Comparison of ENCODE assay signal across 31 cellular contexts in the genomic region with DNA sequence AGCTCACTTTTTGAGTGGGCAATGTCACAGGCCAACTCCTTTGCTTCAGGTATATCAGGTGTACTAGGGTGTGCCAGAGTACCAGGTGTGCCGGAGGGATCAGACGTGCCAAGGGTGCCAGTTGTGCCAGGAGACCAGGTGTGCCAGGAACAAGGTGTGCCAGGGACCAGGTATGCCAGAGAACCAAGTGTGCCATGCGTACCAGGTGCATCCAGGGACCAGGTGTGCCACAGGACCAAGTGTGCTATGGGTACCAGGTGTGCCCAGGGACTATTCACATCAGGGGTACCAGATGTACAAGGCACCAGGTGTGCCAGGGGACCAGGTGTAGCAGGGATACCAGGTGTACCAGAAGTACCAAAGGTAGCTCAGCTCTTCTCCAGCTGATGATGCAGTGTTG.
"Had no signal": no experiment of that assay in that cellular context is flagged by ENCODE, and none has a peak within 500 bp of the region (broad histone marks: within the 10 kb centered on the region; RNA-seq: fewer than 3 reads in every experiment).

No MANE protein-coding gene starts in this region.

- H3K4me1 Mint-ChIP-seq: activated B cell treated with CpG ODN at 0.5 μM for 24 hours; activated CD8-positive, alpha-beta memory T cell treated with anti-CD3 and anti-CD28 coated beads, Interleukin-2, amount 10 ng/mL, durations not matched to agents 7 days and 5 days; activated naive CD4-positive, alpha-beta T cell treated with anti-CD3 and anti-CD28 coated beads, Interleukin-2, amount 50 U/mL, for 24 hours; central memory CD8-positive, alpha-beta T cell; T-helper 17 cell had no signal

- H3K4me3 Mint-ChIP-seq: activated B cell treated with CpG ODN at 0.5 μM for 24 hours; activated CD4-positive, alpha-beta memory T cell treated with anti-CD3 and anti-CD28 coated beads for 36 hours; activated CD8-positive, alpha-beta memory T cell treated with anti-CD3 and anti-CD28 coated beads, Interleukin-2, amount 10 ng/mL, durations not matched to agents 7 days and 5 days; activated CD8-positive, alpha-beta T cell treated with anti-CD3 and anti-CD28 coated beads, Interleukin-2, amount 10 ng/mL, durations not matched to agents 7 days and 5 days; activated naive CD4-positive, alpha-beta T cell treated with anti-CD3 and anti-CD28 coated beads for 36 hours; activated naive CD4-positive, alpha-beta T cell treated with anti-CD3 and anti-CD28 coated beads, Interleukin-2, amount 50 U/mL, for 24 hours; activated naive CD8-positive, alpha-beta T cell treated with anti-CD3 and anti-CD28 coated beads for 36 hours; activated T-helper 1 cell treated with anti-CD3 and anti-CD28 coated beads, Interleukin-12 subunit alpha, Interleukin-12 subunit beta, Interleukin-2, Interleukin-4 antibody, amounts not matched to agents 30 ng/mL and 10 ng/mL and 1 ng/mL, durations not matched to agents 14 hours and 24 hours and 36 hours; central memory CD8-positive, alpha-beta T cell; dendritic cell treated with granulocyte-macrophage colony-stimulating factor and Interleukin-4, amounts not matched to agents 40 ng/mL and 50 ng/mL, for 4 days; endodermal cell; T-helper 17 cell; T-helper 2 cell treated with Interferon-gamma antibody and Interleukin-4, amounts not matched to agents 5 μg/mL and 100 μg/mL, for 36 hours had no signal

- H3K36me3 ChIP-seq: ascending aorta, brain microvascular endothelial cell, WERI-Rb-1 had no signal

- H3K4me3 ChIP-seq: ascending aorta, coronary artery, dorsolateral prefrontal cortex had no signal

- H3K36me3 Mint-ChIP-seq: activated CD4-positive, alpha-beta memory T cell treated with anti-CD3 and anti-CD28 coated beads for 36 hours; activated CD8-positive, alpha-beta memory T cell treated with anti-CD3 and anti-CD28 coated beads, Interleukin-2, amount 10 ng/mL, durations not matched to agents 7 days and 5 days; activated naive CD4-positive, alpha-beta T cell treated with anti-CD3 and anti-CD28 coated beads, Interleukin-2, amount 50 U/mL, for 24 hours; activated naive CD8-positive, alpha-beta T cell treated with anti-CD3 and anti-CD28 coated beads for 36 hours had no signal

- FAIRE-seq: bronchial epithelial cell had no signal

- DNase-seq: activated B cell treated with CpG ODN at 0.5 μM for 24 hours; activated CD4-positive, alpha-beta memory T cell treated with anti-CD3 and anti-CD28 coated beads for 36 hours; activated CD4-positive, alpha-beta T cell treated with anti-CD3 and anti-CD28 coated beads for 48 hours; activated CD4-positive, alpha-beta T cell treated with anti-CD3 and anti-CD28 coated beads, Interleukin-2, amount 50 U/mL, for 1 hour; activated CD8-positive, alpha-beta memory T cell treated with anti-CD3 and anti-CD28 coated beads, Interleukin-2, amount 10 ng/mL, durations not matched to agents 7 days and 5 days; activated CD8-positive, alpha-beta memory T cell treated with anti-CD3 and anti-CD28 coated beads, Interleukin-2, amount 50 U/mL, for 4 hours; activated CD8-positive, alpha-beta T cell treated with anti-CD3 and anti-CD28 coated beads, Interleukin-2, amount 10 ng/mL, durations not matched to agents 7 days and 5 days; activated effector memory CD4-positive, alpha-beta T cell treated with anti-CD3 and anti-CD28 coated beads, Interleukin-2, amount 50 U/mL, for 16 hours; activated naive CD4-positive, alpha-beta T cell treated with anti-CD3 and anti-CD28 coated beads for 36 hours; activated naive CD8-positive, alpha-beta T cell treated with anti-CD3 and anti-CD28 coated beads for 36 hours; activated T-cell treated with anti-CD3 and anti-CD28 coated beads, Interleukin-2, amount 50 U/mL, for 1 hour; activated T-cell treated with anti-CD3 and anti-CD28 coated beads, Interleukin-2, amount 50 U/mL, for 48 hours; dorsolateral prefrontal cortex; effector memory CD4-positive, alpha-beta T cell; endodermal cell; foreskin fibroblast; T-helper 17 cell; T1000; WERI-Rb-1 had no signal

- H3K9me3 Mint-ChIP-seq: activated B cell treated with CpG ODN at 0.5 μM for 24 hours; activated CD4-positive, alpha-beta memory T cell treated with anti-CD3 and anti-CD28 coated beads for 36 hours; activated naive CD4-positive, alpha-beta T cell treated with anti-CD3 and anti-CD28 coated beads for 36 hours; activated naive CD4-positive, alpha-beta T cell treated with anti-CD3 and anti-CD28 coated beads, Interleukin-2, amount 50 U/mL, for 24 hours; activated naive CD8-positive, alpha-beta T cell treated with anti-CD3 and anti-CD28 coated beads for 36 hours; activated T-helper 1 cell treated with anti-CD3 and anti-CD28 coated beads, Interleukin-12 subunit alpha, Interleukin-12 subunit beta, Interleukin-2, Interleukin-4 antibody, amounts not matched to agents 30 ng/mL and 10 ng/mL and 1 ng/mL, durations not matched to agents 14 hours and 24 hours and 36 hours; central memory CD8-positive, alpha-beta T cell; dendritic cell treated with granulocyte-macrophage colony-stimulating factor and Interleukin-4, amounts not matched to agents 40 ng/mL and 50 ng/mL, for 4 days; endodermal cell had no signal

- H3K27me3 ChIP-seq: ascending aorta, brain microvascular endothelial cell, dorsolateral prefrontal cortex had no signal

- H3K27ac Mint-ChIP-seq: activated B cell treated with CpG ODN at 0.5 μM for 24 hours; activated CD4-positive, alpha-beta memory T cell treated with anti-CD3 and anti-CD28 coated beads for 36 hours; activated CD8-positive, alpha-beta memory T cell treated with anti-CD3 and anti-CD28 coated beads, Interleukin-2, amount 10 ng/mL, durations not matched to agents 7 days and 5 days; activated CD8-positive, alpha-beta T cell treated with anti-CD3 and anti-CD28 coated beads, Interleukin-2, amount 10 ng/mL, durations not matched to agents 7 days and 5 days; activated naive CD4-positive, alpha-beta T cell treated with anti-CD3 and anti-CD28 coated beads for 36 hours; activated naive CD4-positive, alpha-beta T cell treated with anti-CD3 and anti-CD28 coated beads, Interleukin-2, amount 50 U/mL, for 24 hours; activated naive CD8-positive, alpha-beta T cell treated with anti-CD3 and anti-CD28 coated beads for 36 hours; activated T-helper 1 cell treated with anti-CD3 and anti-CD28 coated beads, Interleukin-12 subunit alpha, Interleukin-12 subunit beta, Interleukin-2, Interleukin-4 antibody, amounts not matched to agents 30 ng/mL and 10 ng/mL and 1 ng/mL, durations not matched to agents 14 hours and 24 hours and 36 hours; activated T-helper 2 cell treated with anti-CD3 and anti-CD28 coated beads, Interferon-gamma antibody, Interleukin-2, Interleukin-4, amounts not matched to agents 10 μg/mL and 5 μg/mL and 100 μg/mL, durations not matched to agents 14 hours and 24 hours and 36 hours; dendritic cell treated with granulocyte-macrophage colony-stimulating factor and Interleukin-4, amounts not matched to agents 40 ng/mL and 50 ng/mL, for 4 days; endodermal cell; T-helper 17 cell; T-helper 2 cell treated with Interferon-gamma antibody and Interleukin-4, amounts not matched to agents 5 μg/mL and 100 μg/mL, for 36 hours had no signal

- H3K9me3 ChIP-seq: ascending aorta had no signal

- ATAC-seq: activated CD4-positive, CD25-positive, alpha-beta regulatory T cell treated with anti-CD3 and anti-CD28 coated beads, Interleukin-2, amount 50 U/mL, for 24 hours; activated CD8-positive, alpha-beta memory T cell treated with anti-CD3 and anti-CD28 coated beads, Interleukin-2, amount 10 ng/mL, durations not matched to agents 7 days and 5 days; activated CD8-positive, alpha-beta T cell treated with anti-CD3 and anti-CD28 coated beads, Interleukin-2, amount 10 ng/mL, durations not matched to agents 7 days and 5 days; esophagus mucosa; T-helper 17 cell had no signal

- H3K27ac ChIP-seq: ascending aorta, coronary artery, WERI-Rb-1 had no signal
